ENCODE assay signal across 8 cellular contexts in genomic region chr2:68319397-68320117, GRCh38. TPM values are rescaled to one million over a fixed set of nuclear protein-coding genes. Genes with fewer than 3 reads are reported as not detected.
DNase-seq lines count a peak whose midpoint lies in the region; ATAC-seq, FAIRE-seq and TF ChIP-seq lines count a peak whose summit lies in the region.

Gene CNRIP1 (minus strand): TSS chr2:68319949. CDS start chr2:68319400, 549 bp downstream.

- 1 to 6% (median 3%) methylated on average over 36 to 64 of the region's 64 CpGs for WGBS in small intestine, 3 donors

- peaks cover 0 to 2% (median 0%) of the 10 kb centered on the region in 7 donors for H3K9me3 Mint-ChIP-seq in CD4-positive, CD25-positive, alpha-beta regulatory T cell

- no peak for DNase-seq in CD4-positive, CD25-positive, alpha-beta regulatory T cell
- DNase-seq in HEK293T (ENCODE audit: extremely low spot score): peak; percentile 65
- peak; percentile 50 for DNase-seq in RWPE2 (ENCODE audit: low spot score)
- peak; percentile 81 to 91 for DNase-seq in dermis microvascular lymphatic vessel endothelial cell (ENCODE audit: low read depth in 2 of 2)
- no peak for DNase-seq in small intestine
- DNase-seq in NK-92 (lab: John Stamatoyannopoulos, UW; ENCODE audit: unreplicated experiment): no peak

- no peak for FAIRE-seq in small intestine (lab: Jason Lieb, UNC)

- H3K27ac Mint-ChIP-seq in CD4-positive, CD25-positive, alpha-beta regulatory T cell: no peak within 1 kb of the TSS

- no peaks in the 10 kb centered on the region for H3K36me3 ChIP-seq in CD4-positive, CD25-positive, alpha-beta regulatory T cell (ENCODE audit: control insufficient read depth, insufficient read depth, low read length)
- H3K36me3 ChIP-seq in RWPE2 (ENCODE audit: low read depth): peaks cover 1% of the 10 kb centered on the region; the same call in 1 of the 2 replicates
- no peaks in the 10 kb centered on the region for H3K36me3 ChIP-seq in small intestine (ENCODE audit: control insufficient read depth in 2 of 2, insufficient read depth in 2 of 2, low read length in 2 of 2)

- peaks cover 83% of the 10 kb centered on the region for H3K27me3 Mint-ChIP-seq in CD4-positive, CD25-positive, alpha-beta regulatory T cell

- no peak within 1 kb of the TSS for H3K27ac ChIP-seq in CD4-positive, CD25-positive, alpha-beta regulatory T cell (ENCODE audit: insufficient read depth, low read length, poor library complexity, severe bottlenecking)
- no peak within 1 kb of the TSS for H3K27ac ChIP-seq in RWPE2 (ENCODE audit: poor library complexity, severe bottlenecking)
- peak within 1 kb of the TSS; percentile 90 for H3K27ac ChIP-seq in layer of hippocampus (ENCODE audit: low read depth, low read length)
- H3K27ac ChIP-seq in small intestine (ENCODE audit: low read depth in 1 of 2, low read length in 1 of 2): peak within 1 kb of the TSS; percentile 53 to 85

- no peaks in the 10 kb centered on the region for H3K9me3 ChIP-seq in CD4-positive, CD25-positive, alpha-beta regulatory T cell (ENCODE audit: control insufficient read depth in 2 of 2, low read length in 2 of 2)
- H3K9me3 ChIP-seq in RWPE2 (ENCODE audit: severe bottlenecking) (no peaks in the 10 kb centered on the region), small intestine (ENCODE audit: control insufficient read depth, low read depth) (no peaks in the 10 kb centered on the region)

- H3K4me3 Mint-ChIP-seq in CD4-positive, CD25-positive, alpha-beta regulatory T cell: peak within 1 kb of the TSS; percentile 19 to 79 (median 74)

- H3K27me3 ChIP-seq in CD4-positive, CD25-positive, alpha-beta regulatory T cell (ENCODE audit: control insufficient read depth, insufficient read depth, low read length): peaks cover 41% of the 10 kb centered on the region
- H3K27me3 ChIP-seq in RWPE2 (ENCODE audit: insufficient read depth, poor library complexity, severe bottlenecking) (no peaks in the 10 kb centered on the region), layer of hippocampus (ENCODE audit: control insufficient read depth, insufficient read depth, low read length) (no peaks in the 10 kb centered on the region), small intestine (ENCODE audit: control insufficient read depth in 2 of 2, insufficient read depth in 2 of 2, low read length in 2 of 2) (peaks cover 3 to 5% of the 10 kb centered on the region in 2 donors)

- H3K4me1 ChIP-seq in CD4-positive, CD25-positive, alpha-beta regulatory T cell (ENCODE audit: control insufficient read depth, insufficient read depth, low read length, poor library complexity, severe bottlenecking): peaks cover 15% of the 10 kb centered on the region
- peaks cover 6% of the 10 kb centered on the region for H3K4me1 ChIP-seq in RWPE2 (ENCODE audit: insufficient read depth, poor library complexity, severe bottlenecking)
- no peaks in the 10 kb centered on the region for H3K4me1 ChIP-seq in small intestine (ENCODE audit: control insufficient read depth in 2 of 2, insufficient read depth in 1 of 2, low read depth in 1 of 2, low read length in 1 of 2)

- peaks cover 3 to 14% (median 9%) of the 10 kb centered on the region in 4 donors for H3K4me1 Mint-ChIP-seq in CD4-positive, CD25-positive, alpha-beta regulatory T cell

- POLR2A ChIA-PET in HEK293T (lab: Yijun Ruan, JAX): interaction anchor here (0.7 to 1.9 kb wide), 11 partner anchors 10 to 122 kb away, joined by 3 to 15 read pairs (median 4); partner anchors contain the start of gene PPP3R1

- TF ChIP-seq CTCF in RWPE2 (IDR thresholded peaks at IDR 0.05; ENCODE audit: poor library complexity, severe bottlenecking): no peak

- CTCF ChIA-PET in HEK293T (lab: Yijun Ruan, JAX): interaction anchor here (1.3 kb wide), 1 partner anchor 122 kb away, joined by 3 read pairs; no protein-coding TSS in a partner anchor

- H3K4me3 ChIP-seq in CD4-positive, CD25-positive, alpha-beta regulatory T cell (ENCODE audit: low read depth, low read length): no peak within 1 kb of the TSS
- H3K4me3 ChIP-seq in RWPE2 (ENCODE audit: severe bottlenecking) (peak within 1 kb of the TSS; percentile 47), small intestine (ENCODE audit: low read depth in 1 of 2, low read length in 2 of 2) (peak within 1 kb of the TSS; percentile 35 to 44)

- ATAC-seq in CD4-positive, CD25-positive, alpha-beta regulatory T cell (ENCODE audit: low read depth in 2 of 2): no peak
- peak; percentile 65 for ATAC-seq in RWPE2 (ENCODE audit: low read depth)
- no peak for ATAC-seq in GM18858 (IDR thresholded peaks at IDR 0.05; ENCODE audit: unreplicated experiment)

- no peaks in the 10 kb centered on the region for H3K36me3 Mint-ChIP-seq in CD4-positive, CD25-positive, alpha-beta regulatory T cell

TF ChIP-seq in HEK293T, 16 proteins besides CTCF, POLR2A, EP300 and RAD21:
- TF ChIP-seq NFRKB (IDR thresholded peaks at IDR 0.05): no peak
- no peak for TF ChIP-seq ARNT (IDR thresholded peaks at IDR 0.05)
- no peak for TF ChIP-seq FOXA1 (IDR thresholded peaks at IDR 0.05)
- TF ChIP-seq L3MBTL2 (conservative IDR thresholded peaks at IDR 0.05): no peak; the same call in none of the 2 replicates
- no peak; the same call in 1 of the 2 replicates for TF ChIP-seq HDGF (IDR thresholded peaks at IDR 0.05; ENCODE audit: borderline replicate concordance)
- TF ChIP-seq SUZ12 (IDR thresholded peaks at IDR 0.05): no peak
- TF ChIP-seq SP1 (IDR thresholded peaks at IDR 0.05): no peak
- TF ChIP-seq FOXK2 (IDR thresholded peaks at IDR 0.05): no peak
- no peak for TF ChIP-seq ZNF384 (IDR thresholded peaks at IDR 0.05)
- TF ChIP-seq BHLHE40 (IDR thresholded peaks at IDR 0.05; ENCODE audit: borderline replicate concordance): no peak
- no peak for TF ChIP-seq TARDBP (IDR thresholded peaks at IDR 0.05)
- TF ChIP-seq ELF4 (IDR thresholded peaks at IDR 0.05): no peak; the same call in 1 of the 2 replicates
- TF ChIP-seq, protein P1, sequence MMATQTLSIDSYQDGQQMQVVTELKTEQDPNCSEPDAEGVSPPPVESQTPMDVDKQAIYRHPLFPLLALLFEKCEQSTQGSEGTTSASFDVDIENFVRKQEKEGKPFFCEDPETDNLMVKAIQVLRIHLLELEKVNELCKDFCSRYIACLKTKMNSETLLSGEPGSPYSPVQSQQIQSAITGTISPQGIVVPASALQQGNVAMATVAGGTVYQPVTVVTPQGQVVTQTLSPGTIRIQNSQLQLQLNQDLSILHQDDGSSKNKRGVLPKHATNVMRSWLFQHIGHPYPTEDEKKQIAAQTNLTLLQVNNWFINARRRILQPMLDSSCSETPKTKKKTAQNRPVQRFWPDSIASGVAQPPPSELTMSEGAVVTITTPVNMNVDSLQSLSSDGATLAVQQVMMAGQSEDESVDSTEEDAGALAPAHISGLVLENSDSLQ (IDR thresholded peaks at IDR 0.05): no peak
- TF ChIP-seq FOXM1 (IDR thresholded peaks at IDR 0.05; ENCODE audit: borderline replicate concordance): no peak
- TF ChIP-seq CTBP1 (IDR thresholded peaks at IDR 0.05; ENCODE audit: borderline replicate concordance): no peak
- no peak for TF ChIP-seq LEF1 (IDR thresholded peaks at IDR 0.05; ENCODE audit: borderline replicate concordance)

RNA-seq across cellular contexts. Expression of gene CNRIP1, which starts in this region (rescaled TPM):
- total RNA-seq in CD4-positive, CD25-positive, alpha-beta regulatory T cell: not detected
- under 1 TPM in 1 of 4 donors, not detected in 3; 0.22 TPM for polyA plus RNA-seq in CD4-positive, CD25-positive, alpha-beta regulatory T cell
- 31.2 and 44.9 TPM in 2 replicates for total RNA-seq in dermis microvascular lymphatic vessel endothelial cell
- 10 to 100 TPM in 1 of 3 donors, 1 to 10 TPM in 1, not detected in 1; 9.2 to 15.5 TPM for polyA plus RNA-seq in small intestine

Comparison
In these comparisons a context has a peak if more than half of its experiments do, and no peak if none do; other contexts are left out.
1. RNA of gene CNRIP1 (total RNA-seq): 31.2 to 44.9 TPM in dermis microvascular lymphatic vessel endothelial cell; not detected in CD4-positive, CD25-positive, alpha-beta regulatory T cell (single experiment); every median in the first group is over 10 times any median in the second.
2. DNase-seq: peak in HEK293T (single experiment), RWPE2 (single experiment) and dermis microvascular lymphatic vessel endothelial cell (2 of 2); none in CD4-positive, CD25-positive, alpha-beta regulatory T cell (0 of 3), small intestine (single experiment) and NK-92 (single experiment).
3. H3K27ac ChIP-seq: peak in layer of hippocampus (single experiment) and small intestine (2 of 2); none in CD4-positive, CD25-positive, alpha-beta regulatory T cell (single experiment) and RWPE2 (single experiment).